ENCODE assay signal across 1 cellular context in the genomic region with DNA sequence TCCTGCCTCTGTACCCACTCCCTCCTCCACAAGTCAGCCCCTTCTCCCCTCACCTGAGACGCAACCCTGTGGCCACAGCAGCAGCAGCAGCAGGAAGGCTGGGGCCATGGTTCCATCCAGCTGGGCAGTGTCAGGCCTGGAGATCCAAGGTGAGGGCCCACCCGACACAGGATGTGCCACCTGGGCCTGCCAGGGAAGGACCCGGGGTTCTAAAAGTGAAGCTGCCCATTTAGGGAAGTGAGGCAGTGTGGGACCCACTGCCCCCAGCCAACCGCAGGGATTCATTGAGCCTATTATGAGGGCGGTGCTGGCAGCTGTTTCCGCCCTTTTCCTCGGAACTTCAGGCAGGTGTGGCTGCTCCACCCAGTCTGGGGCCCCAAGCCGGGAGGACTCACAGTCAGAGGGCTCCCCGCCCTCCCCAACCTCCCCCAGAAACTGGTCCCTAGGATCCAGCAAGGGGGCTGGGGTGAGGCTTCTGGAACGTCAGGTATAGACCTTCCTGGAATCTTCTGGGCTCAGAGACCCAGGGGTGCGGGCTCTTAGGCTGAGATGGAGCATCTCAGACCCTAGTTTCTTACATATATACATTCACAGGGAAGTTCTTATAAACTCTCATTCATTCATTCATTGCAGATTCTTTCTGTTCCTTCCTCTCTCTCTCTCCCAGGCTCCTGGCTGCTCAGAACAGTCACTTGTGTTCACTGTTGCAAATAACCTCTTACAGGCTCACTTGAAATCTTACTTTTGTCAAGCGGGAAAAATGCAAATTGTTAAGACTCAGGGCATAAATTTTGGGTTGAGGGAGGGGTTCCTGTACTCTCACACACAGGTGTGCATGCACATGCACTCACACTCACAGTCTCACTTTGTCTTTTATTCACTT.
TF ChIP-seq lines count a peak whose summit lies in the region.

A gene with protein sequence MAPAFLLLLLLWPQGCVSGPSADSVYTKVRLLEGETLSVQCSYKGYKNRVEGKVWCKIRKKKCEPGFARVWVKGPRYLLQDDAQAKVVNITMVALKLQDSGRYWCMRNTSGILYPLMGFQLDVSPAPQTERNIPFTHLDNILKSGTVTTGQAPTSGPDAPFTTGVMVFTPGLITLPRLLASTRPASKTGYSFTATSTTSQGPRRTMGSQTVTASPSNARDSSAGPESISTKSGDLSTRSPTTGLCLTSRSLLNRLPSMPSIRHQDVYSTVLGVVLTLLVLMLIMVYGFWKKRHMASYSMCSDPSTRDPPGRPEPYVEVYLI (minus strand): TSS at position 249 of the 883 bp plus-strand sequence. CDS start 141 bp downstream, at position 108.

TF ChIP-seq in SK-N-SH treated with all-trans-retinoic acid at 6 μM for 48 hours, 23 proteins besides CTCF, POLR2A, EP300 and RAD21 (continued from another document):
- TF ChIP-seq, protein P1, sequence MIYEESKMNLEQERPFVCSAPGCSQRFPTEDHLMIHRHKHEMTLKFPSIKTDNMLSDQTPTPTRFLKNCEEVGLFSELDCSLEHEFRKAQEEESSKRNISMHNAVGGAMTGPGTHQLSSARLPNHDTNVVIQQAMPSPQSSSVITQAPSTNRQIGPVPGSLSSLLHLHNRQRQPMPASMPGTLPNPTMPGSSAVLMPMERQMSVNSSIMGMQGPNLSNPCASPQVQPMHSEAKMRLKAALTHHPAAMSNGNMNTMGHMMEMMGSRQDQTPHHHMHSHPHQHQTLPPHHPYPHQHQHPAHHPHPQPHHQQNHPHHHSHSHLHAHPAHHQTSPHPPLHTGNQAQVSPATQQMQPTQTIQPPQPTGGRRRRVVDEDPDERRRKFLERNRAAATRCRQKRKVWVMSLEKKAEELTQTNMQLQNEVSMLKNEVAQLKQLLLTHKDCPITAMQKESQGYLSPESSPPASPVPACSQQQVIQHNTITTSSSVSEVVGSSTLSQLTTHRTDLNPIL (CRISPR knock-in tag; IDR thresholded peaks at IDR 0.05; ENCODE audit: low read depth), result no peak
TF ChIP-seq in SK-N-SH treated with all-trans-retinoic acid at 6 μM for 48 hours: peak in this region for 0.
